8 cellular contexts compared by ENCODE assay signal in genomic region chr15:56428821-56429458, GRCh38. TPM values are rescaled to one million over a fixed set of nuclear protein-coding genes. Genes with fewer than 3 reads are reported as not detected.
A peak's percentile ranks its signal among the peaks of the same experiment; 100 is the strongest.
DNase-seq lines count a peak whose midpoint lies in the region; ATAC-seq, FAIRE-seq and TF ChIP-seq lines count a peak whose summit lies in the region.

No MANE protein-coding gene starts in this region.

- FAIRE-seq in HTR-8/SVneo (lab: Jason Lieb, UNC): no peak

- peaks cover 4 to 8% of the 10 kb centered on the region in 2 donors for H3K9me3 Mint-ChIP-seq in stimulated activated naive B cell treated with anti-CD40 and anti-IgM and Interleukin-4, amounts not matched to agents 10 μg/mL and 1 μg/mL and 100 μg/mL, for 72 hours

- H3K27ac Mint-ChIP-seq in stimulated activated naive B cell treated with anti-CD40 and anti-IgM and Interleukin-4, amounts not matched to agents 10 μg/mL and 1 μg/mL and 100 μg/mL, for 72 hours: no peak overlapping the region

- DNase-seq in NCI-H510A treated with DMSO at 0.1 percent for 48 hours (lab: John Stamatoyannopoulos, UW) (peak; percentile 14), NCI-H510A (lab: John Stamatoyannopoulos, UW) (no peak), HTR-8/SVneo (ENCODE audit: insufficient read length, low spot score) (peak; percentile 36), RWPE2 (ENCODE audit: low spot score) (no peak), foreskin fibroblast (peak; percentile 6 to 47), testis (no peak), substantia nigra (lab: John Stamatoyannopoulos, UW) (no peak)
- no peak for DNase-seq in stimulated activated naive B cell treated with anti-CD40 and anti-IgM and Interleukin-4, amounts not matched to agents 10 μg/mL and 1 μg/mL and 100 μg/mL, for 72 hours

- WGBS in testis, 2 donors: 39 to 40% methylated on average over 2 of the region's 2 CpGs

- H3K27me3 ChIP-seq in RWPE2 (ENCODE audit: insufficient read depth, poor library complexity, severe bottlenecking) (no peaks in the 10 kb centered on the region), testis (no peaks in the 10 kb centered on the region)

- H3K4me3 ChIP-seq in RWPE2 (ENCODE audit: severe bottlenecking) (no peak overlapping the region), foreskin fibroblast (ENCODE audit: low read depth in 1 of 2, low read length in 2 of 2) (no peak overlapping the region), testis (no peak overlapping the region)

- TF ChIP-seq CTCF in RWPE2 (IDR thresholded peaks at IDR 0.05; ENCODE audit: poor library complexity, severe bottlenecking) (peak; percentile 95), foreskin fibroblast (IDR thresholded peaks at IDR 0.05; ENCODE audit: low read depth, low read length) (peak; percentile 8), testis (IDR thresholded peaks at IDR 0.05) (peak in 1 of 3 experiments; percentile 33)

- H3K4me1 Mint-ChIP-seq in stimulated activated naive B cell treated with anti-CD40 and anti-IgM and Interleukin-4, amounts not matched to agents 10 μg/mL and 1 μg/mL and 100 μg/mL, for 72 hours: no peaks in the 10 kb centered on the region

- peaks cover 8 to 19% of the 10 kb centered on the region in 2 donors for H3K36me3 Mint-ChIP-seq in stimulated activated naive B cell treated with anti-CD40 and anti-IgM and Interleukin-4, amounts not matched to agents 10 μg/mL and 1 μg/mL and 100 μg/mL, for 72 hours

- intact Hi-C loops in testis (cut with DNase I; ENCODE audit: low total_unique reads): no loop called here

- H3K27me3 Mint-ChIP-seq in stimulated activated naive B cell treated with anti-CD40 and anti-IgM and Interleukin-4, amounts not matched to agents 10 μg/mL and 1 μg/mL and 100 μg/mL, for 72 hours: no peaks in the 10 kb centered on the region

- no peak for TF ChIP-seq POLR2A in testis (IDR thresholded peaks at IDR 0.05)

- no peaks in the 10 kb centered on the region for H3K4me1 ChIP-seq in RWPE2 (ENCODE audit: insufficient read depth, poor library complexity, severe bottlenecking)
- no peaks in the 10 kb centered on the region for H3K4me1 ChIP-seq in testis

- peak; percentile 78 for ATAC-seq in RWPE2 (ENCODE audit: low read depth)
- peak; percentile 43 to 53 for ATAC-seq in stimulated activated naive B cell treated with anti-CD40 and anti-IgM and Interleukin-4, amounts not matched to agents 10 μg/mL and 1 μg/mL and 100 μg/mL, for 72 hours (replicated peaks)

- H3K36me3 ChIP-seq in RWPE2 (ENCODE audit: low read depth) (peaks cover 13% of the 10 kb centered on the region), testis (ENCODE audit: low read depth, missing control alignments) (no peaks in the 10 kb centered on the region)

- no peak overlapping the region for H3K4me3 Mint-ChIP-seq in stimulated activated naive B cell treated with anti-CD40 and anti-IgM and Interleukin-4, amounts not matched to agents 10 μg/mL and 1 μg/mL and 100 μg/mL, for 72 hours

- H3K27ac ChIP-seq in RWPE2 (ENCODE audit: poor library complexity, severe bottlenecking) (no peak overlapping the region), testis (no peak overlapping the region), substantia nigra (ENCODE audit: low read depth, low read length, poor library complexity, severe bottlenecking) (no peak overlapping the region)

- H3K9me3 ChIP-seq in RWPE2 (ENCODE audit: severe bottlenecking): no peaks in the 10 kb centered on the region
- no peaks in the 10 kb centered on the region for H3K9me3 ChIP-seq in testis

RNA-seq across cellular contexts. Expression of gene MNS1, which starts 36.0 kb away (rescaled TPM):
- 10 to 100 TPM; 15.2 to 29.8 TPM for total RNA-seq in testis
- 16.5 TPM for polyA plus RNA-seq in testis (ENCODE audit: insufficient read depth, low read depth, low replicate concordance)

Comparison
In these comparisons a context has a peak if more than half of its experiments do, and no peak if none do; other contexts are left out.
1. DNase-seq: peak in NCI-H510A treated with DMSO at 0.1 percent for 48 hours (single experiment), HTR-8/SVneo (single experiment) and foreskin fibroblast (2 of 2); none in NCI-H510A (single experiment), RWPE2 (single experiment), stimulated activated naive B cell treated with anti-CD40 and anti-IgM and Interleukin-4, amounts not matched to agents 10 μg/mL and 1 μg/mL and 100 μg/mL, for 72 hours (single experiment), testis (single experiment) and substantia nigra (0 of 49).